In the genomic region with DNA sequence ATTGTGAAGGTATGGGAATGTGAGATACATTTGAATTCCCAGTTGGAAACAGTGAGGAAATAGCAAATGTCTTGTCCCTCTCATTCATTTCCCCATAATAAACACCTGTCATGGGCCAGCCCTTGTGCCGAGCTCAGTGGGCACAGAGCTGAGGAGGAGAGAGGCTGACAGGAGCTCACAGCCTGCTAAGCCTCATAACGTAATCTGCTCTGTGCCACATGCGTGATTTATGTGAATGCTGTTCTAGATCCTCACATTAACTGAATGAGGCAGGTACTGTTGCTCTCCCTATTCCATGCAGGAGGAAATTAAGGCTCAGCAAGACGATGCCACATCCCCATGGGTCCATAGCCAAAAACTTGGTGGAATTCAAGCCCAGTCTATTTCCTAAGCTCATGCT, we compare ENCODE assay signal across 17 cellular contexts. TPM values are rescaled to one million over a fixed set of nuclear protein-coding genes. Genes with fewer than 3 reads are reported as not detected.
A peak's percentile ranks its signal among the peaks of the same experiment; 100 is the strongest.
DNase-seq lines count a peak whose midpoint lies in the region; ATAC-seq and TF ChIP-seq lines count a peak whose summit lies in the region.
"Had no signal": no experiment of that assay in that cellular context is flagged by ENCODE, and none has a peak within 500 bp of the region (broad histone marks: within the 10 kb centered on the region; RNA-seq: fewer than 3 reads in every experiment).

No MANE protein-coding gene starts in this region.

- no peaks in the 10 kb centered on the region for H3K27me3 Mint-ChIP-seq in brain

- H3K27ac ChIP-seq in psoas muscle = peak overlapping the region; percentile 67
- H3K27ac ChIP-seq: BLaER1, HL-60 had no signal

- intact Hi-C loops in psoas muscle (cut with DNase I) = loop anchor here in 1 of 2 donors (5.0 kb wide), 2 partner anchors 114 to 334 kb away; partner anchors contain the start of gene PLXND1

- no peaks in the 10 kb centered on the region for H3K9me3 Mint-ChIP-seq in brain
- H3K9me3 Mint-ChIP-seq: HFFc6 had no signal

- peaks cover 10% of the 10 kb centered on the region for H3K4me1 Mint-ChIP-seq in brain

- H3K36me3 Mint-ChIP-seq in brain = peaks cover 15% of the 10 kb centered on the region

- H3K27me3 ChIP-seq in psoas muscle (ENCODE audit: insufficient read depth in 3 of 3, low read length in 2 of 3) = no peaks in the 10 kb centered on the region
- H3K27me3 ChIP-seq: BLaER1 had no signal

- ATAC-seq in psoas muscle (peak in 2 of 4 donors; percentile 24 to 28), HG02623 (IDR thresholded peaks at IDR 0.05; ENCODE audit: unreplicated experiment) (no peak)
- ATAC-seq: GM12878 had no signal

- peak; percentile 92 for DNase-seq in NCI-H82 (lab: John Stamatoyannopoulos, UW)
- DNase-seq in psoas muscle = no peak
- DNase-seq in stimulated activated CD4-positive, alpha-beta T cell treated with anti-CD3 and anti-CD28 coated beads, Interleukin-15, amount 100 ng/mL, for 24 hours = no peak
- DNase-seq in epidermal melanocyte (ENCODE audit: insufficient read length, low spot score) = no peak
- DNase-seq in iPS-NIHi7 (ENCODE audit: extremely low spot score) = no peak
- DNase-seq: AML-193, DMS 273 treated with DMSO at 0.1 percent for 48 hours, HCEC 1CT, HFFc6 had no signal

- TF ChIP-seq CTCF in brain (conservative IDR thresholded peaks at IDR 0.05) (no peak), psoas muscle (IDR thresholded peaks at IDR 0.05) (no peak)

- H3K9me3 ChIP-seq in psoas muscle = no peaks in the 10 kb centered on the region
- H3K9me3 ChIP-seq: BLaER1 had no signal

- peaks cover 0 to 3% of the 10 kb centered on the region in 2 donors for H3K36me3 ChIP-seq in psoas muscle (ENCODE audit: insufficient read depth in 1 of 2, low read depth in 1 of 2)

- H3K4me3 Mint-ChIP-seq in brain = no peak overlapping the region
- H3K4me3 Mint-ChIP-seq: HFFc6 had no signal

- H3K4me3 ChIP-seq in psoas muscle = no peak overlapping the region
- H3K4me3 ChIP-seq: BLaER1, GM12878 had no signal

- 60 to 82% (median 72%) methylated on average over 4 of the region's 4 CpGs for WGBS in psoas muscle, 3 donors

- H3K4me1 ChIP-seq in psoas muscle = peaks cover 18% of the 10 kb centered on the region

- peak overlapping the region in 3 of 5 experiments; percentile 36 to 89 (median 67) for H3K27ac Mint-ChIP-seq in brain
- H3K27ac Mint-ChIP-seq: HFFc6 had no signal

RNA-seq across cellular contexts. Expression of gene RHO, which starts 35.2 kb away (rescaled TPM):
- polyA plus RNA-seq in brain (ENCODE audit: insufficient read depth, low read depth, low replicate concordance) (not detected), psoas muscle (under 1 TPM in 1 of 3 donors, not detected in 2; 0.01 TPM)
- total RNA-seq in psoas muscle = not detected
- total RNA-seq: A673, Daoy, GM12878, H4, HFFc6 had no signal
- polyA plus RNA-seq: GM12878 had no signal

RNA-seq across cellular contexts. Expression of gene H1-8, which starts 49.8 kb away (rescaled TPM):
- polyA plus RNA-seq in brain (ENCODE audit: insufficient read depth, low read depth, low replicate concordance) (not detected), psoas muscle (not detected)
- total RNA-seq in psoas muscle = not detected
- total RNA-seq: A673, Daoy, GM12878, H4, HFFc6 had no signal
- polyA plus RNA-seq: GM12878 had no signal

RNA-seq across cellular contexts. Expression of gene IFT122, which starts 53.2 kb away (rescaled TPM):
- polyA plus RNA-seq in brain (ENCODE audit: insufficient read depth, low read depth, low replicate concordance) (39.4 TPM), psoas muscle (1 to 10 TPM; 2.3 to 4.3 (median 3.2) TPM)
- total RNA-seq in psoas muscle = 1 to 10 TPM; 4.5 to 7.3 (median 5.7) TPM

RNA-seq across cellular contexts. Expression of gene MBD4, which starts 53.5 kb away (rescaled TPM):
- polyA plus RNA-seq in brain (ENCODE audit: insufficient read depth, low read depth, low replicate concordance) (15.6 TPM), psoas muscle (10 to 100 TPM; 17.9 to 30.4 (median 18.1) TPM)
- total RNA-seq in psoas muscle = 10 to 100 TPM; 16.0 to 23.1 (median 19.9) TPM
